ENCODE assay signal across 34 cellular contexts in genomic region chr2:214652473-214652872, GRCh38.
"Had no signal": no experiment of that assay in that cellular context is flagged by ENCODE, and none has a peak within 500 bp of the region (broad histone marks: within the 10 kb centered on the region; RNA-seq: fewer than 3 reads in every experiment).

No MANE protein-coding gene starts in this region.

- H3K4me1 Mint-ChIP-seq: activated B cell treated with CpG ODN at 0.5 μM for 24 hours; activated CD4-positive, alpha-beta T cell treated with anti-CD3 and anti-CD28 coated beads for 36 hours; activated CD4-positive, alpha-beta T cell treated with anti-CD3 and anti-CD28 coated beads, Interleukin-2, amount 10 ng/mL, durations not matched to agents 24 days and 14 days; activated CD8-positive, alpha-beta memory T cell treated with anti-CD3 and anti-CD28 coated beads, Interleukin-2, amount 10 ng/mL, durations not matched to agents 7 days and 5 days; activated naive CD4-positive, alpha-beta T cell treated with anti-CD3 and anti-CD28 coated beads, Interleukin-2, amount 50 U/mL, for 24 hours; T-helper 17 cell had no signal

- H3K9me3 Mint-ChIP-seq: activated CD4-positive, alpha-beta T cell treated with anti-CD3 and anti-CD28 coated beads, Interleukin-2, amount 10 ng/mL, durations not matched to agents 24 days and 14 days; activated T-helper 1 cell treated with anti-CD3 and anti-CD28 coated beads, Interleukin-12 subunit alpha, Interleukin-12 subunit beta, Interleukin-2, Interleukin-4 antibody, amounts not matched to agents 30 ng/mL and 10 ng/mL and 1 ng/mL, durations not matched to agents 14 hours and 24 hours and 36 hours had no signal

- ATAC-seq: activated CD4-positive, alpha-beta T cell treated with anti-CD3 and anti-CD28 coated beads for 36 hours; activated CD4-positive, CD25-positive, alpha-beta regulatory T cell treated with anti-CD3 and anti-CD28 coated beads, Interleukin-2, amount 50 U/mL, for 24 hours; activated CD8-positive, alpha-beta memory T cell treated with anti-CD3 and anti-CD28 coated beads, Interleukin-2, amount 10 ng/mL, durations not matched to agents 7 days and 5 days; activated CD8-positive, alpha-beta T cell treated with anti-CD3 and anti-CD28 coated beads, Interleukin-2, amount 10 ng/mL, durations not matched to agents 7 days and 5 days; activated naive CD8-positive, alpha-beta T cell treated with anti-CD3 and anti-CD28 coated beads, Interleukin-2, amount 50 U/mL, for 24 hours; body of pancreas; effector memory CD8-positive, alpha-beta T cell; foreskin keratinocyte; gastroesophageal sphincter; T-helper 17 cell had no signal

- H3K4me3 Mint-ChIP-seq: activated B cell treated with CpG ODN at 0.5 μM for 24 hours; activated CD4-positive, alpha-beta memory T cell treated with anti-CD3 and anti-CD28 coated beads for 36 hours; activated CD4-positive, alpha-beta T cell treated with anti-CD3 and anti-CD28 coated beads for 36 hours; activated CD4-positive, alpha-beta T cell treated with anti-CD3 and anti-CD28 coated beads, Interleukin-2, amount 10 ng/mL, durations not matched to agents 24 days and 14 days; activated CD8-positive, alpha-beta memory T cell treated with anti-CD3 and anti-CD28 coated beads, Interleukin-2, amount 10 ng/mL, durations not matched to agents 7 days and 5 days; activated CD8-positive, alpha-beta T cell treated with anti-CD3 and anti-CD28 coated beads, Interleukin-2, amount 10 ng/mL, durations not matched to agents 7 days and 5 days; activated naive CD4-positive, alpha-beta T cell treated with anti-CD3 and anti-CD28 coated beads for 36 hours; activated naive CD4-positive, alpha-beta T cell treated with anti-CD3 and anti-CD28 coated beads, Interleukin-2, amount 50 U/mL, for 24 hours; activated naive CD8-positive, alpha-beta T cell treated with anti-CD3 and anti-CD28 coated beads for 36 hours; activated naive CD8-positive, alpha-beta T cell treated with anti-CD3 and anti-CD28 coated beads, Interleukin-2, amount 50 U/mL, for 24 hours; activated T-helper 1 cell treated with anti-CD3 and anti-CD28 coated beads, Interleukin-12 subunit alpha, Interleukin-12 subunit beta, Interleukin-2, Interleukin-4 antibody, amounts not matched to agents 30 ng/mL and 10 ng/mL and 1 ng/mL, durations not matched to agents 14 hours and 24 hours and 36 hours; effector memory CD8-positive, alpha-beta T cell; T-helper 17 cell; T-helper 2 cell treated with Interferon-gamma antibody and Interleukin-4, amounts not matched to agents 5 μg/mL and 100 μg/mL, for 36 hours had no signal

- H3K27ac Mint-ChIP-seq: activated B cell treated with CpG ODN at 0.5 μM for 24 hours; activated CD4-positive, alpha-beta memory T cell treated with anti-CD3 and anti-CD28 coated beads for 36 hours; activated CD4-positive, alpha-beta T cell treated with anti-CD3 and anti-CD28 coated beads for 36 hours; activated CD4-positive, alpha-beta T cell treated with anti-CD3 and anti-CD28 coated beads, Interleukin-2, amount 10 ng/mL, durations not matched to agents 24 days and 14 days; activated CD8-positive, alpha-beta memory T cell treated with anti-CD3 and anti-CD28 coated beads, Interleukin-2, amount 10 ng/mL, durations not matched to agents 7 days and 5 days; activated CD8-positive, alpha-beta T cell treated with anti-CD3 and anti-CD28 coated beads, Interleukin-2, amount 10 ng/mL, durations not matched to agents 7 days and 5 days; activated naive CD4-positive, alpha-beta T cell treated with anti-CD3 and anti-CD28 coated beads for 36 hours; activated naive CD4-positive, alpha-beta T cell treated with anti-CD3 and anti-CD28 coated beads, Interleukin-2, amount 50 U/mL, for 24 hours; activated naive CD8-positive, alpha-beta T cell treated with anti-CD3 and anti-CD28 coated beads for 36 hours; activated naive CD8-positive, alpha-beta T cell treated with anti-CD3 and anti-CD28 coated beads, Interleukin-2, amount 50 U/mL, for 24 hours; activated T-helper 1 cell treated with anti-CD3 and anti-CD28 coated beads, Interleukin-12 subunit alpha, Interleukin-12 subunit beta, Interleukin-2, Interleukin-4 antibody, amounts not matched to agents 30 ng/mL and 10 ng/mL and 1 ng/mL, durations not matched to agents 14 hours and 24 hours and 36 hours; activated T-helper 2 cell treated with anti-CD3 and anti-CD28 coated beads, Interferon-gamma antibody, Interleukin-2, Interleukin-4, amounts not matched to agents 10 μg/mL and 5 μg/mL and 100 μg/mL, durations not matched to agents 14 hours and 24 hours and 36 hours; effector memory CD8-positive, alpha-beta T cell; T-helper 17 cell; T-helper 2 cell treated with Interferon-gamma antibody and Interleukin-4, amounts not matched to agents 5 μg/mL and 100 μg/mL, for 36 hours had no signal

- H3K27me3 Mint-ChIP-seq: activated B cell treated with CpG ODN at 0.5 μM for 24 hours; activated CD4-positive, alpha-beta memory T cell treated with anti-CD3 and anti-CD28 coated beads for 36 hours; activated CD4-positive, alpha-beta T cell treated with anti-CD3 and anti-CD28 coated beads, Interleukin-2, amount 10 ng/mL, durations not matched to agents 24 days and 14 days; activated CD8-positive, alpha-beta memory T cell treated with anti-CD3 and anti-CD28 coated beads, Interleukin-2, amount 10 ng/mL, durations not matched to agents 7 days and 5 days; activated naive CD4-positive, alpha-beta T cell treated with anti-CD3 and anti-CD28 coated beads, Interleukin-2, amount 50 U/mL, for 24 hours; activated naive CD8-positive, alpha-beta T cell treated with anti-CD3 and anti-CD28 coated beads, Interleukin-2, amount 50 U/mL, for 24 hours; effector memory CD8-positive, alpha-beta T cell; T-helper 17 cell had no signal

- DNase-seq: activated B cell treated with CpG ODN at 0.5 μM for 24 hours; activated CD4-positive, alpha-beta memory T cell treated with anti-CD3 and anti-CD28 coated beads for 36 hours; activated CD4-positive, alpha-beta T cell treated with anti-CD3 and anti-CD28 coated beads for 36 hours; activated CD4-positive, alpha-beta T cell treated with anti-CD3 and anti-CD28 coated beads, Interleukin-2, amount 10 ng/mL, durations not matched to agents 24 days and 14 days; activated CD8-positive, alpha-beta memory T cell treated with anti-CD3 and anti-CD28 coated beads, Interleukin-2, amount 10 ng/mL, durations not matched to agents 7 days and 5 days; activated CD8-positive, alpha-beta memory T cell treated with anti-CD3 and anti-CD28 coated beads, Interleukin-2, amount 50 U/mL, for 4 hours; activated CD8-positive, alpha-beta T cell treated with anti-CD3 and anti-CD28 coated beads, Interleukin-2, amount 10 ng/mL, durations not matched to agents 7 days and 5 days; activated effector memory CD4-positive, alpha-beta T cell treated with anti-CD3 and anti-CD28 coated beads, Interleukin-2, amount 50 U/mL, for 16 hours; activated naive CD4-positive, alpha-beta T cell treated with anti-CD3 and anti-CD28 coated beads for 36 hours; activated naive CD8-positive, alpha-beta T cell treated with anti-CD3 and anti-CD28 coated beads for 36 hours; activated naive CD8-positive, alpha-beta T cell treated with anti-CD3 and anti-CD28 coated beads, Interleukin-2, amount 50 U/mL, for 24 hours; activated T-cell treated with anti-CD3 and anti-CD28 coated beads, Interleukin-2, amount 50 U/mL, for 1 hour; activated T-cell treated with anti-CD3 and anti-CD28 coated beads, Interleukin-2, amount 50 U/mL, for 48 hours; adrenal gland; amygdala; aorta; body of pancreas; caudate nucleus; cortex of kidney; dermis blood vessel endothelial cell; effector CD4-positive, alpha-beta T cell; effector memory CD8-positive, alpha-beta T cell; erythroblast; foreskin keratinocyte; T-helper 1 cell; T-helper 17 cell; T1000; WERI-Rb-1 had no signal

- H3K36me3 Mint-ChIP-seq: activated CD4-positive, alpha-beta memory T cell treated with anti-CD3 and anti-CD28 coated beads for 36 hours; activated CD8-positive, alpha-beta memory T cell treated with anti-CD3 and anti-CD28 coated beads, Interleukin-2, amount 10 ng/mL, durations not matched to agents 7 days and 5 days; activated naive CD4-positive, alpha-beta T cell treated with anti-CD3 and anti-CD28 coated beads, Interleukin-2, amount 50 U/mL, for 24 hours; activated naive CD8-positive, alpha-beta T cell treated with anti-CD3 and anti-CD28 coated beads for 36 hours had no signal
